ENCODE assay signal across 8 cellular contexts in genomic region chr6:32127409-32127716, GRCh38. TPM values are rescaled to one million over a fixed set of nuclear protein-coding genes. Genes with fewer than 3 reads are reported as not detected.
A peak's percentile ranks its signal among the peaks of the same experiment; 100 is the strongest.
DNase-seq lines count a peak whose midpoint lies in the region; ATAC-seq and TF ChIP-seq lines count a peak whose summit lies in the region.

No MANE protein-coding gene starts in this region.

- H3K4me3 Mint-ChIP-seq in neural progenitor cell, result peak overlapping the region; percentile 98

- H3K27ac ChIP-seq in C4-2B, result peak overlapping the region; percentile 93
- no peak overlapping the region for H3K27ac ChIP-seq in OCI-LY1 (ENCODE audit: low read depth, low read length, poor library complexity, severe bottlenecking)
- H3K27ac ChIP-seq in neural progenitor cell, result peak overlapping the region; percentile 97

- H3K36me3 ChIP-seq in OCI-LY1 (ENCODE audit: insufficient read depth, low read length), result peaks cover 31% of the 10 kb centered on the region
- no peaks in the 10 kb centered on the region for H3K36me3 ChIP-seq in endocrine pancreas (ENCODE audit: control insufficient read depth, insufficient read depth, low read length)
- H3K36me3 ChIP-seq in neural progenitor cell, result no peaks in the 10 kb centered on the region

- no peak for TF ChIP-seq CTCF in C4-2B (conservative IDR thresholded peaks at IDR 0.05)
- no peak for TF ChIP-seq CTCF in OCI-LY1 (IDR thresholded peaks at IDR 0.05; ENCODE audit: low read length)
- TF ChIP-seq CTCF in neural progenitor cell (IDR thresholded peaks at IDR 0.05), result no peak

- no peak for DNase-seq in neural progenitor cell (ENCODE audit: low spot score)
- DNase-seq in HUDEP-2 (lab: John Stamatoyannopoulos, UW; ENCODE audit: unreplicated experiment in 76 of 76), result no peak
- DNase-seq in DMS79 (lab: John Stamatoyannopoulos, UW), result no peak
- no peak for DNase-seq in NCI-H446 (lab: John Stamatoyannopoulos, UW)

- H3K4me3 ChIP-seq in OCI-LY1 (ENCODE audit: low read depth, low read length, poor library complexity, severe bottlenecking), result peak overlapping the region; percentile 81
- peak overlapping the region; percentile 73 for H3K4me3 ChIP-seq in endocrine pancreas (ENCODE audit: control insufficient read depth, insufficient read depth, low read length)
- H3K4me3 ChIP-seq in neural progenitor cell, result peak overlapping the region; percentile 87

- 0 out of 2 replicates have a peak, but pooled peaks cover 4% of the 10 kb centered on the region for H3F3A ChIP-seq in OCI-LY1 (ENCODE audit: insufficient read depth, low read length)
- H3F3A ChIP-seq in neural progenitor cell (ENCODE audit: low read depth), result peaks cover 29% of the 10 kb centered on the region

- H3K4me1 Mint-ChIP-seq in neural progenitor cell, result peaks cover 36% of the 10 kb centered on the region

- H3K27me3 Mint-ChIP-seq in neural progenitor cell (ENCODE audit: insufficient read depth, low read depth), result peaks cover 5% of the 10 kb centered on the region

- H3K79me2 ChIP-seq in OCI-LY1 (ENCODE audit: insufficient read depth, low read length) (no peaks in the 10 kb centered on the region), neural progenitor cell (ENCODE audit: low read depth) (peaks cover 32% of the 10 kb centered on the region)

- no peak for ATAC-seq in GM19463 (IDR thresholded peaks at IDR 0.05; ENCODE audit: unreplicated experiment)

- H2AFZ ChIP-seq in OCI-LY1 (ENCODE audit: low read length) (no peak overlapping the region), neural progenitor cell (replicated peaks) (peak overlapping the region; percentile 81)

- H4K20me1 ChIP-seq in OCI-LY1 (ENCODE audit: insufficient read depth, low read length), result no peaks in the 10 kb centered on the region
- H4K20me1 ChIP-seq in neural progenitor cell (ENCODE audit: low read depth), result no peaks in the 10 kb centered on the region

- H3K27ac Mint-ChIP-seq in neural progenitor cell, result peak overlapping the region; percentile 26

- H3K9me2 ChIP-seq in OCI-LY1 (ENCODE audit: low read depth, low read length), result no peaks in the 10 kb centered on the region

- no peaks in the 10 kb centered on the region for H3K9me3 Mint-ChIP-seq in neural progenitor cell

- H3K4me1 ChIP-seq in OCI-LY1 (ENCODE audit: insufficient read depth, low read length, severe bottlenecking), result peaks cover 30% of the 10 kb centered on the region
- no peaks in the 10 kb centered on the region for H3K4me1 ChIP-seq in endocrine pancreas (ENCODE audit: control insufficient read depth, insufficient read depth, low read length)
- peaks cover 18% of the 10 kb centered on the region for H3K4me1 ChIP-seq in neural progenitor cell

- H3K9me3 ChIP-seq in OCI-LY1 (ENCODE audit: low read length), result no peaks in the 10 kb centered on the region
- H3K9me3 ChIP-seq in endocrine pancreas (ENCODE audit: control insufficient read depth, low read length), result no peaks in the 10 kb centered on the region
- no peaks in the 10 kb centered on the region for H3K9me3 ChIP-seq in neural progenitor cell (ENCODE audit: low read depth)

- peaks cover 15% of the 10 kb centered on the region for H3K36me3 Mint-ChIP-seq in neural progenitor cell

- H3K4me2 ChIP-seq in OCI-LY1 (ENCODE audit: low read length) (peak overlapping the region; percentile 77), neural progenitor cell (peak overlapping the region; percentile 91)

- H3K9ac ChIP-seq in OCI-LY1 (ENCODE audit: low read length) (peak overlapping the region; percentile 91), endocrine pancreas (ENCODE audit: control insufficient read depth, insufficient read depth, low read length) (peak overlapping the region; percentile 96), neural progenitor cell (peak overlapping the region; percentile 77)

- H3K27me3 ChIP-seq in OCI-LY1 (ENCODE audit: insufficient read depth, low read length), result no peaks in the 10 kb centered on the region
- no peaks in the 10 kb centered on the region for H3K27me3 ChIP-seq in endocrine pancreas (ENCODE audit: control insufficient read depth, insufficient read depth, low read length)
- no peaks in the 10 kb centered on the region for H3K27me3 ChIP-seq in neural progenitor cell

RNA-seq across cellular contexts. Expression of gene ATF6B, which starts 0.7 kb away (rescaled TPM):
- total RNA-seq in neural progenitor cell (ENCODE audit: low replicate concordance), result 19.4 and 41.8 TPM in 2 replicates

RNA-seq across cellular contexts. Expression of gene FKBPL, which starts 2.7 kb away (rescaled TPM):
- 3.6 and 11.8 TPM in 2 replicates for total RNA-seq in neural progenitor cell (ENCODE audit: low replicate concordance)

RNA-seq across cellular contexts. Expression of gene TNXB, which starts 18.2 kb away (rescaled TPM):
- 0.71 and 3.2 TPM in 2 replicates for total RNA-seq in neural progenitor cell (ENCODE audit: low replicate concordance)

RNA-seq across cellular contexts. Expression of gene PRRT1, which starts 24.4 kb away (rescaled TPM):
- 0.40 TPM in 1 of 2 replicates, not detected in the other for total RNA-seq in neural progenitor cell (ENCODE audit: low replicate concordance)

RNA-seq across cellular contexts. Expression of gene PPT2, which starts 26.6 kb away (rescaled TPM):
- total RNA-seq in neural progenitor cell (ENCODE audit: low replicate concordance), result 18.6 and 38.2 TPM in 2 replicates
